ENCODE assay signal across 15 cellular contexts in genomic region chr11:64312947-64313346, GRCh38. TPM values are rescaled to one million over a fixed set of nuclear protein-coding genes. Genes with fewer than 3 reads are reported as not detected.
DNase-seq lines count a peak whose midpoint lies in the region; ATAC-seq and TF ChIP-seq lines count a peak whose summit lies in the region.
"Had no signal": no experiment of that assay in that cellular context is flagged by ENCODE, and none has a peak within 500 bp of the region (broad histone marks: within the 10 kb centered on the region; RNA-seq: fewer than 3 reads in every experiment).

No MANE protein-coding gene starts in this region.

- H3K36me3 ChIP-seq in GM23248 (ENCODE audit: low read depth): no peaks in the 10 kb centered on the region
- peaks cover 7 to 44% (median 26%) of the 10 kb centered on the region in 3 donors for H3K36me3 ChIP-seq in esophagus squamous epithelium

- no peaks in the 10 kb centered on the region for H3K9me3 Mint-ChIP-seq in WTC11
- H3K9me3 Mint-ChIP-seq: activated T-cell treated with anti-CD3 and anti-CD28 coated beads, Interleukin-2, amount 50 U/mL, for 4 hours had no signal

- peaks cover 10% of the 10 kb centered on the region for H3K4me1 Mint-ChIP-seq in WTC11

- H3K36me3 Mint-ChIP-seq in WTC11: peaks cover 15% of the 10 kb centered on the region

- H3K4me3 ChIP-seq in GM23248 (peak overlapping the region; percentile 58; the same call in 1 of the 2 replicates), esophagus squamous epithelium (no peak overlapping the region), skin epidermis (no peak overlapping the region)
- H3K4me3 ChIP-seq: lower lobe of right lung had no signal

- no peaks in the 10 kb centered on the region for H3K27me3 Mint-ChIP-seq in WTC11 (ENCODE audit: low read depth)

- intact Hi-C loops in esophagus squamous epithelium (cut with DNase I): no loop called here

- 89 to 90% methylated on average over 10 of the region's 10 CpGs for WGBS in GM23248 (ENCODE audit: low coverage in 1 of 2, low lambda C conversion rate in 2 of 2, missing lambda C conversion rate in 2 of 2), 2 experiments
- 49 to 68% methylated on average over 10 of the region's 10 CpGs for WGBS in esophagus squamous epithelium, 2 donors

- ATAC-seq in WTC11 (no peak), GM19452 (IDR thresholded peaks at IDR 0.05; ENCODE audit: unreplicated experiment) (no peak)
- ATAC-seq: activated T-cell treated with anti-CD3 and anti-CD28 coated beads, Interleukin-2, amount 50 U/mL, for 4 hours; lower lobe of right lung; PC-3 had no signal

- H3K4me1 ChIP-seq in GM23248 (ENCODE audit: insufficient read depth): peaks cover 14% of the 10 kb centered on the region; the same call in 1 of the 2 replicates
- peaks cover 31 to 79% (median 45%) of the 10 kb centered on the region in 3 donors for H3K4me1 ChIP-seq in esophagus squamous epithelium

- peak overlapping the region; percentile 76 for H3K9ac ChIP-seq in GM23248

- H3K27ac ChIP-seq in GM23248 (peak overlapping the region; percentile 57), esophagus squamous epithelium (peak overlapping the region; percentile 48 to 83 (median 74)), skin epidermis (peak overlapping the region in 15 of 21 experiments; percentile 9 to 82 (median 64))

- H3K27ac Mint-ChIP-seq in WTC11: peak overlapping the region; percentile 91

- no peak overlapping the region for H3K4me3 Mint-ChIP-seq in WTC11
- H3K4me3 Mint-ChIP-seq: activated T-cell treated with anti-CD3 and anti-CD28 coated beads, Interleukin-2, amount 50 U/mL, for 4 hours had no signal

- H3K9me3 ChIP-seq in GM23248 (ENCODE audit: low read depth): no peaks in the 10 kb centered on the region
- no peaks in the 10 kb centered on the region for H3K9me3 ChIP-seq in esophagus squamous epithelium
- H3K9me3 ChIP-seq: lower lobe of right lung, right atrium auricular region had no signal

- POLR2A ChIA-PET in WTC11 (lab: Charles Lee): no interaction called here

- peak overlapping the region; percentile 52 for H3K4me2 ChIP-seq in GM23248 (ENCODE audit: unreplicated experiment)

- H3K27me3 ChIP-seq in GM23248 (replicated peaks; ENCODE audit: insufficient read depth): no peaks in the 10 kb centered on the region
- no peaks in the 10 kb centered on the region for H3K27me3 ChIP-seq in esophagus squamous epithelium
- H3K27me3 ChIP-seq: right atrium auricular region had no signal

- H4K20me1 ChIP-seq in GM23248 (ENCODE audit: insufficient read depth): no peaks in the 10 kb centered on the region

- no peak for DNase-seq in GM23248
- DNase-seq in WTC11 (ENCODE audit: low spot score): no peak
- DNase-seq in esophagus squamous epithelium (lab: John Stamatoyannopoulos, UW): no peak
- no peak for DNase-seq in stimulated activated CD4-positive, alpha-beta T cell treated with anti-CD3 and anti-CD28 coated beads, Interleukin-1b, Interleukin-23, amount 100 ng/mL, for 48 hours
- DNase-seq in inferior parietal cortex (ENCODE audit: extremely low spot score): no peak
- DNase-seq: activated T-cell treated with anti-CD3 and anti-CD28 coated beads, Interleukin-2, amount 50 U/mL, for 4 hours; cortex of kidney; DMS53; lower lobe of right lung; NCI-H2227 treated with DMSO at 0.1 percent for 48 hours; PC-3; T1000 had no signal

- H3K79me2 ChIP-seq in GM23248 (ENCODE audit: insufficient read depth): peaks cover 66% of the 10 kb centered on the region

- peak overlapping the region; percentile 71 for H2AFZ ChIP-seq in GM23248

- in situ Hi-C loops in GM23248 (cut with MboI): no loop called here

- H3K9me2 ChIP-seq in GM23248 (ENCODE audit: insufficient read depth): no peaks in the 10 kb centered on the region

- no peak for TF ChIP-seq POLR2A in esophagus squamous epithelium (IDR thresholded peaks at IDR 0.05)

- TF ChIP-seq CTCF in WTC11 (IDR thresholded peaks at IDR 0.05) (no peak), esophagus squamous epithelium (IDR thresholded peaks at IDR 0.05) (no peak)

- peaks cover 10% of the 10 kb centered on the region for H3F3A ChIP-seq in GM23248 (ENCODE audit: insufficient read depth)

- CTCF ChIA-PET in WTC11 (lab: Charles Lee): interaction anchor here (1.0 to 4.9 kb wide), 2 partner anchors 11 to 43 kb away, joined by 4 to 37 read pairs; no protein-coding TSS in a partner anchor

TF ChIP-seq in WTC11, 78 proteins besides CTCF, POLR2A, EP300 and RAD21 (continues in another document):
- no peak for TF ChIP-seq NFE2L1 (CRISPR knock-in tag; IDR thresholded peaks at IDR 0.05)
- no peak for TF ChIP-seq HMGXB4 (CRISPR knock-in tag; IDR thresholded peaks at IDR 0.05)
- TF ChIP-seq E2F1 (CRISPR knock-in tag; IDR thresholded peaks at IDR 0.05): no peak
- no peak for TF ChIP-seq OVOL2 (CRISPR knock-in tag; IDR thresholded peaks at IDR 0.05; ENCODE audit: borderline replicate concordance)
- TF ChIP-seq ZSCAN18 (CRISPR knock-in tag; IDR thresholded peaks at IDR 0.05): no peak
- no peak for TF ChIP-seq STAT6 (CRISPR knock-in tag; conservative IDR thresholded peaks at IDR 0.05; ENCODE audit: low read depth)

RNA-seq across cellular contexts. Expression of gene TRMT112, which starts 4.4 kb away (rescaled TPM):
- total RNA-seq in GM23248 (2014; rRNA removed; shearing (Covaris generic)): 161 and 183 TPM in 2 replicates
- 269 and 282 TPM in 2 replicates for polyA plus RNA-seq in GM23248 (2016; fragmentation: Nextera tagmentation; extraction: Ambion mirVana)
- total RNA-seq in WTC11 (2021) (285 to 321 TPM (median 314 TPM) in 3 replicates), esophagus squamous epithelium (100 to 1,000 TPM; 202 to 248 (median 211) TPM)

RNA-seq across cellular contexts. Expression of gene PRDX5, which starts 5.0 kb away (rescaled TPM):
- 243 and 260 TPM in 2 replicates for total RNA-seq in GM23248 (2014; rRNA removed; shearing (Covaris generic))
- 436 and 451 TPM in 2 replicates for polyA plus RNA-seq in GM23248 (2016; fragmentation: Nextera tagmentation; extraction: Ambion mirVana)
- total RNA-seq in WTC11 (2021): 255 to 293 TPM (median 282 TPM) in 3 replicates
- total RNA-seq in esophagus squamous epithelium: 100 to 1,000 TPM; 309 to 602 (median 476) TPM

RNA-seq across cellular contexts. Expression of gene ESRRA, which starts 7.6 kb away (rescaled TPM):
- total RNA-seq in GM23248 (2014; rRNA removed; shearing (Covaris generic)): 38.6 and 41.9 TPM in 2 replicates
- polyA plus RNA-seq in GM23248 (2016; fragmentation: Nextera tagmentation; extraction: Ambion mirVana): 17.2 and 18.1 TPM in 2 replicates
- 56.3 to 81.9 TPM (median 59.1 TPM) in 3 replicates for total RNA-seq in WTC11 (2021)
- total RNA-seq in esophagus squamous epithelium: 100 to 1,000 TPM in 2 of 4 donors, 10 to 100 TPM in 2; 81.9 to 131 (median 99.7) TPM

RNA-seq across cellular contexts. Expression of gene CATSPERZ, which starts 12.8 kb away (rescaled TPM):
- total RNA-seq in GM23248 (2014; rRNA removed; shearing (Covaris generic)): not detected in 2 replicates
- polyA plus RNA-seq in GM23248 (2016; fragmentation: Nextera tagmentation; extraction: Ambion mirVana): not detected in 2 replicates
- total RNA-seq in WTC11 (2021) (1.1 to 2.5 TPM (median 2.0 TPM) in 3 replicates), esophagus squamous epithelium (not detected)
- total RNA-seq: activated T-cell treated with anti-CD3 and anti-CD28 coated beads, Interleukin-2, amount 50 U/mL, for 4 hours; lower lobe of right lung; right atrium auricular region had no signal

RNA-seq across cellular contexts. Expression of gene KCNK4, which starts 21.8 kb away (rescaled TPM):
- total RNA-seq in GM23248 (2014; rRNA removed; shearing (Covaris generic)): not detected in 2 replicates
- polyA plus RNA-seq in GM23248 (2016; fragmentation: Nextera tagmentation; extraction: Ambion mirVana): 0.13 TPM in 1 of 2 replicates, not detected in the other
- total RNA-seq in WTC11 (2021) (0.25 to 0.74 TPM (median 0.48 TPM) in 3 replicates), esophagus squamous epithelium (not detected)
- total RNA-seq: activated T-cell treated with anti-CD3 and anti-CD28 coated beads, Interleukin-2, amount 50 U/mL, for 4 hours; lower lobe of right lung; right atrium auricular region had no signal
